ENCODE assay signal across 17 cellular contexts in the genomic region with DNA sequence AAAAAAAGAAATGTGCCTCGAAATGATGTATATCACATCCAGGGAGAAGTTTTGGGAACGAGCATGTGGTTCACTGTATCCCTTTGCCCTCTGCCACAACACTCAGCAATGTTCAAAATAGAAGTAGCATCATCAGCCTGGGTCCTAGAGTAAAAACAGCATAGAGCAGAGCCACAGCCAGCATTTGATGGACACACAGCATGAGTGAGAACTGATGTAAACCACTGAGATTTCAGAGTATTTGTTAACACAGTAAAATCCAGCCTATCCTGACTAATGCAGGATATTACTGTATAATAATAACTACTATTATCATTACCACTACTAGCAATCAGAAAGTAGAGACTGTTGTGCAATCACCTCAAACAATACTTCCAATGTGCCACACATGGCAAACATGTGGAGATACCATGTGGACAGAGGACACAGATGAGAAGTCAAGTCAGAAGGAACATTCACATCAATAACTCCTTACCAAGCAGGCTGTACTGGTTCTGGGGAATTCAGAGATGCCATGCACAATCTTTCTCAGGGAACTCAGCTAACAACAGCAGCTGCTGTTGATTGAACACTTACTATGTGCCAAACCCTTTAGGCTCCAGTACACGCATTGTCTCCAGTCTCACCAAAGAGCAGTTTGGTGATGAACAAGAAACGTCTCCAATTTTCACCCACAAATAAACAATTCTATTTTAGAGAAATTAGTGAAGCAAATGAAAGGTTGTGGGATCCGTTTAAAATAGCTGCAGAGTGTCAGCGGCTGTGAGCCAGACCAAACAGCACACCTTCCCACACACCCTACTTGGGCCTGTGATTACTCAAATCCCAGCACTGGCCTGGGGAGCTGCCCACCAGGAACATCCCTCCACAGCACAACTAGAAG. TPM values are rescaled to one million over a fixed set of nuclear protein-coding genes. Genes with fewer than 3 reads are reported as not detected.
DNase-seq lines count a peak whose midpoint lies in the region; ATAC-seq, FAIRE-seq and TF ChIP-seq lines count a peak whose summit lies in the region.
"Had no signal": no experiment of that assay in that cellular context is flagged by ENCODE, and none has a peak within 500 bp of the region (broad histone marks: within the 10 kb centered on the region; RNA-seq: fewer than 3 reads in every experiment).

No MANE protein-coding gene starts in this region.

- no peaks in the 10 kb centered on the region for H3K9me3 ChIP-seq in K562 (replicated peaks; ENCODE audit: control insufficient read depth, insufficient read depth, low read depth, low read length)

- H3K4me1 ChIP-seq in K562 (replicated peaks in 1 of 2; ENCODE audit: control insufficient read depth in 2 of 2, insufficient read depth in 2 of 2, low read length in 2 of 2), result no peaks in the 10 kb centered on the region

- H3K36me3 Mint-ChIP-seq in natural killer cell, result no peaks in the 10 kb centered on the region

- POLR2A ChIA-PET in K562 (lab: Yijun Ruan, JAX), result no interaction called here

- no peak for FAIRE-seq in K562 (lab: Jason Lieb, UNC)

- TF ChIP-seq CTCF in K562 (IDR thresholded peaks at IDR 0.05 in 2 of 3, conservative IDR thresholded peaks at IDR 0.05 in 1 of 3; ENCODE audit: insufficient read depth in 2 of 3, low read depth in 1 of 3, low read length in 3 of 3) (no peak), natural killer cell (IDR thresholded peaks at IDR 0.05) (no peak)

- peak; percentile 44 for ATAC-seq in GM19395 (IDR thresholded peaks at IDR 0.05; ENCODE audit: unreplicated experiment)
- peak; percentile 35 for ATAC-seq in HG03469 (IDR thresholded peaks at IDR 0.05; ENCODE audit: unreplicated experiment)
- peak; percentile 42; the same call in 2 of the 3 replicates for ATAC-seq in K562
- no peak for ATAC-seq in natural killer cell
- ATAC-seq in GM19455 (IDR thresholded peaks at IDR 0.05; ENCODE audit: unreplicated experiment), result no peak

- no peak overlapping the region for H3K4me3 Mint-ChIP-seq in natural killer cell
- H3K4me3 Mint-ChIP-seq: nephron had no signal

- no peak overlapping the region for H3K4me2 ChIP-seq in K562 (ENCODE audit: insufficient read depth, low read length)

- H3K9me3 Mint-ChIP-seq in natural killer cell, result no peaks in the 10 kb centered on the region
- H3K9me3 Mint-ChIP-seq: activated T-helper 17 cell treated with anti-CD3 and anti-CD28 coated beads, Interleukin-2, amount 50 U/mL, for 72 hours; nephron had no signal

- H3K27ac Mint-ChIP-seq in natural killer cell, result no peak overlapping the region
- H3K27ac Mint-ChIP-seq: nephron had no signal

- peaks cover 6 to 12% of the 10 kb centered on the region in 2 donors for H3K4me1 Mint-ChIP-seq in natural killer cell
- H3K4me1 Mint-ChIP-seq: nephron had no signal

- H3K9ac ChIP-seq in K562 (ENCODE audit: insufficient read depth in 1 of 2, low read depth in 2 of 2, low read length in 2 of 2), result no peak overlapping the region

- no peaks in the 10 kb centered on the region for H3K9me1 ChIP-seq in K562 (ENCODE audit: control insufficient read depth, insufficient read depth, low read length)

- H3K36me3 ChIP-seq in K562 (ENCODE audit: control insufficient read depth, insufficient read depth, low read length), result no peaks in the 10 kb centered on the region

- no peaks in the 10 kb centered on the region for H3K79me2 ChIP-seq in K562 (ENCODE audit: control insufficient read depth, insufficient read depth, low read length)

- no TSS peak for BruUV-seq in K562 (replicated peaks; lab: Mats Ljungman, UMichigan)

- no peaks in the 10 kb centered on the region for H3K27me3 ChIP-seq in K562 (ENCODE audit: control insufficient read depth in 2 of 2, insufficient read depth in 2 of 2, low read length in 2 of 2)

- H4K20me1 ChIP-seq in K562 (replicated peaks; ENCODE audit: control insufficient read depth, insufficient read depth, low read length), result no peaks in the 10 kb centered on the region

- TF ChIP-seq POLR2A in K562 (conservative IDR thresholded peaks at IDR 0.05), result no peak

- no peak for DNase-seq in K562 (ENCODE audit: extremely low read depth in 1 of 4, low spot score in 3 of 4)
- no peak for DNase-seq in SW 1271 (lab: John Stamatoyannopoulos, UW)
- DNase-seq in natural killer cell, result no peak
- DNase-seq in posterior cingulate gyrus, result no peak
- DNase-seq: activated CD4-positive, alpha-beta T cell treated with anti-CD3 and anti-CD28 coated beads, Interleukin-2, amount 50 U/mL, for 1 hour; AML-193; anterior cingulate cortex; mesenchymal stem cell; NCI-H1694 treated with DMSO at 0.1 percent for 48 hours; SIG-M5; T1000 had no signal

- H3K27me3 Mint-ChIP-seq in natural killer cell (ENCODE audit: low read depth in 2 of 2), result no peaks in the 10 kb centered on the region
- H3K27me3 Mint-ChIP-seq: activated T-helper 17 cell treated with anti-CD3 and anti-CD28 coated beads, Interleukin-2, amount 50 U/mL, for 72 hours had no signal

- no peak overlapping the region for H3K27ac ChIP-seq in K562 (ENCODE audit: extremely low read depth, low read depth, low read length)

- WGBS in K562 (ENCODE audit: insufficient coverage, low coverage, missing lambda C conversion rate), result 23% methylated on average over 6 of the region's 6 CpGs

- no peak for TF ChIP-seq EP300 in K562 (IDR thresholded peaks at IDR 0.05; ENCODE audit: low read length)

- no peak for TF ChIP-seq RAD21 in K562 (CRISPR knock-in tag; conservative IDR thresholded peaks at IDR 0.05 in 1 of 2, IDR thresholded peaks at IDR 0.05 in 1 of 2)

- intact Hi-C loops in K562 (cut with micrococcal nuclease) (no loop called here), natural killer cell (cut with micrococcal nuclease) (no loop called here), posterior cingulate gyrus (cut with DNase I) (no loop called here)

- in situ Hi-C loops in K562 (cut with MboI), result no loop called here

- CTCF ChIA-PET in K562 (lab: Yijun Ruan, JAX; ENCODE audit: low intra/inter-chr PET ratio), result no interaction called here

- H3K4me3 ChIP-seq in GM08714 (ENCODE audit: low read length) (peak overlapping the region; percentile 3; the same call in 1 of the 2 replicates), K562 (no peak overlapping the region)

- no peak overlapping the region for H2AFZ ChIP-seq in K562 (ENCODE audit: low read depth, low read length)

TF ChIP-seq in K562, 482 proteins besides CTCF, POLR2A, EP300 and RAD21 (continues in another document):
- TF ChIP-seq L3MBTL2 (IDR thresholded peaks at IDR 0.05) (no peak), CEBPB (tag; IDR thresholded peaks at IDR 0.05) (peak; percentile 77), CEBPG (CRISPR knock-in tag; IDR thresholded peaks at IDR 0.05) (no peak), CEBPG (tag; conservative IDR thresholded peaks at IDR 0.05 in 1 of 2, IDR thresholded peaks at IDR 0.05 in 1 of 2) (peak; percentile 47 to 66; a peak in 3 of 4 replicates), XRCC5 (IDR thresholded peaks at IDR 0.05; ENCODE audit: low read depth, low read length) (no peak), C11orf30 (IDR thresholded peaks at IDR 0.05; ENCODE audit: low read depth) (peak; percentile 27; the same call in 1 of the 2 replicates)
- TF ChIP-seq, protein P1, sequence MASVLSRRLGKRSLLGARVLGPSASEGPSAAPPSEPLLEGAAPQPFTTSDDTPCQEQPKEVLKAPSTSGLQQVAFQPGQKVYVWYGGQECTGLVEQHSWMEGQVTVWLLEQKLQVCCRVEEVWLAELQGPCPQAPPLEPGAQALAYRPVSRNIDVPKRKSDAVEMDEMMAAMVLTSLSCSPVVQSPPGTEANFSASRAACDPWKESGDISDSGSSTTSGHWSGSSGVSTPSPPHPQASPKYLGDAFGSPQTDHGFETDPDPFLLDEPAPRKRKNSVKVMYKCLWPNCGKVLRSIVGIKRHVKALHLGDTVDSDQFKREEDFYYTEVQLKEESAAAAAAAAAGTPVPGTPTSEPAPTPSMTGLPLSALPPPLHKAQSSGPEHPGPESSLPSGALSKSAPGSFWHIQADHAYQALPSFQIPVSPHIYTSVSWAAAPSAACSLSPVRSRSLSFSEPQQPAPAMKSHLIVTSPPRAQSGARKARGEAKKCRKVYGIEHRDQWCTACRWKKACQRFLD (CRISPR knock-in tag; IDR thresholded peaks at IDR 0.05), result no peak
- TF ChIP-seq, protein P2, sequence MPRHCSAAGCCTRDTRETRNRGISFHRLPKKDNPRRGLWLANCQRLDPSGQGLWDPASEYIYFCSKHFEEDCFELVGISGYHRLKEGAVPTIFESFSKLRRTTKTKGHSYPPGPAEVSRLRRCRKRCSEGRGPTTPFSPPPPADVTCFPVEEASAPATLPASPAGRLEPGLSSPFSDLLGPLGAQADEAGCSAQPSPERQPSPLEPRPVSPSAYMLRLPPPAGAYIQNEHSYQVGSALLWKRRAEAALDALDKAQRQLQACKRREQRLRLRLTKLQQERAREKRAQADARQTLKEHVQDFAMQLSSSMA (CRISPR knock-in tag; IDR thresholded peaks at IDR 0.05), result no peak

RNA-seq across cellular contexts. Expression of a gene that starts 16.6 kb away (rescaled TPM):
- 1.2 and 1.3 TPM in 2 replicates for total RNA-seq in K562 (2011; cell fraction: chromatin; rRNA removed; ENCODE audit: low replicate concordance)
- total RNA-seq in K562 (2011; cell fraction: nucleolus; rRNA removed), result 0.53 and 1.5 TPM in 2 replicates
- 0.38 and 0.51 TPM in 2 replicates for total RNA-seq in K562 (2011; cell fraction: nucleoplasm; rRNA removed)
- total RNA-seq in K562 (2014; rRNA removed) (0.36 and 0.53 TPM in 2 replicates), K562 (2014; rRNA removed; fragmentation: Illumina TruSeq; extraction: Trizol) (0.29 and 0.36 TPM in 2 replicates), K562 (2015; rRNA removed; fragmentation: Illumina TruSeq; extraction: Trizol) (0.87 and 1.2 TPM in 2 replicates), K562 (2021) (0.66 and 0.85 TPM in 2 replicates), natural killer cell (10 to 100 TPM; 42.7 to 50.3 (median 46.0) TPM)
- polyA plus RNA-seq in K562 (2011; rRNA removed) (0.93 and 1.2 TPM in 2 replicates), K562 (2014; fragmentation: Illumina TruSeq; extraction: Trizol) (0.40 and 0.46 TPM in 2 replicates), K562 (2014; fragmentation: Nextera tagmentation; extraction: Ambion mirVana) (under 1 TPM; 0.07 to 0.13 TPM), K562 (2014; rRNA removed) (0.45 and 0.68 TPM in 2 replicates)
- 0.67 and 0.84 TPM in 2 replicates for polyA plus RNA-seq in K562 (2011; cell fraction: cytosol; rRNA removed)
- polyA plus RNA-seq in K562 (2011; cell fraction: nucleus; rRNA removed), result 2.8 and 4.6 TPM in 2 replicates
- polyA plus RNA-seq in K562 (2012), result 1.1 and 3.8 TPM in 2 replicates
- 0.60 and 1.1 TPM in 2 replicates for polyA minus RNA-seq in K562 (2011; rRNA and poly(A)+ RNA removed)
- polyA minus RNA-seq in K562 (2011; cell fraction: cytosol; rRNA and poly(A)+ RNA removed), result 0.57 TPM in 1 of 2 replicates, not detected in the other
- 0.67 and 1.6 TPM in 2 replicates for polyA minus RNA-seq in K562 (2011; cell fraction: nucleus; rRNA and poly(A)+ RNA removed)

Comparison
In these comparisons a context has a peak if more than half of its experiments do, and no peak if none do; other contexts are left out.
1. ATAC-seq: peak in GM19395 (single experiment), HG03469 (single experiment) and K562 (single experiment); none in natural killer cell (0 of 3) and GM19455 (single experiment).
2. RNA of a gene that starts 16.6 kb away (total RNA-seq): 42.7 to 50.3 TPM in natural killer cell; 0.29 to 1.5 TPM in K562; every median in the first group is over 10 times any median in the second.